ENCODE assay signal across 7 cellular contexts in genomic region chr11:33775064-33775807, GRCh38. TPM values are rescaled to one million over a fixed set of nuclear protein-coding genes. Genes with fewer than 3 reads are reported as not detected.
DNase-seq lines count a peak whose midpoint lies in the region; ATAC-seq and TF ChIP-seq lines count a peak whose summit lies in the region.

No MANE protein-coding gene starts in this region.

- TF ChIP-seq CTCF in HEK293 (tag by site-specific recombination; IDR thresholded peaks at IDR 0.05) (no peak), WTC11 (IDR thresholded peaks at IDR 0.05) (no peak), hepatocyte (IDR thresholded peaks at IDR 0.05; ENCODE audit: poor library complexity) (no peak), spleen (IDR thresholded peaks at IDR 0.05 in 8 of 11, conservative IDR thresholded peaks at IDR 0.05 in 3 of 11) (no peak)

- 43% methylated on average over 14 of the region's 14 CpGs for WGBS in hepatocyte (ENCODE audit: low lambda C conversion rate, missing lambda C conversion rate)
- 38 to 42% (median 42%) methylated on average over 14 of the region's 14 CpGs for WGBS in spleen, 5 donors

- POLR2A ChIA-PET in HEK293 (lab: Yijun Ruan, JAX): interaction anchor here (0.6 to 1.6 kb wide), 3 partner anchors 27 to 456 kb away, joined by 3 to 7 read pairs (median 5); partner anchors contain the start of gene CD59
- POLR2A ChIA-PET in WTC11 (lab: Charles Lee): no interaction called here

- H3K79me2 ChIP-seq in hepatocyte: peaks cover 37% of the 10 kb centered on the region

- H3K4me2 ChIP-seq in hepatocyte: peak overlapping the region; percentile 83

- no peaks in the 10 kb centered on the region for H3K9me3 Mint-ChIP-seq in WTC11

- no peak for TF ChIP-seq POLR2A in spleen (IDR thresholded peaks at IDR 0.05)

- H3K4me1 ChIP-seq in HEK293 (ENCODE audit: control insufficient read depth, insufficient read depth, low read length) (peaks cover 16% of the 10 kb centered on the region), hepatocyte (ENCODE audit: insufficient read depth) (peaks cover 35% of the 10 kb centered on the region), spleen (peaks cover 11 to 70% (median 42%) of the 10 kb centered on the region in 6 donors)

- intact Hi-C loops in spleen (cut with DNase I; ENCODE audit: low total_unique reads): no loop called here

- peaks cover 48% of the 10 kb centered on the region for H3K4me1 Mint-ChIP-seq in WTC11

- DNase-seq in WTC11 (ENCODE audit: low spot score) (no peak), hepatocyte (ENCODE audit: low spot score) (no peak), spleen (no peak), NCI-H524 (lab: John Stamatoyannopoulos, UW) (no peak)

- peak overlapping the region; percentile 97 for H3K4me3 Mint-ChIP-seq in WTC11

- H3K9me3 ChIP-seq in HEK293 (ENCODE audit: control insufficient read depth, insufficient read depth, low read depth, low read length) (no peaks in the 10 kb centered on the region), hepatocyte (ENCODE audit: low read depth) (no peaks in the 10 kb centered on the region), spleen (no peaks in the 10 kb centered on the region)

- peaks cover 16% of the 10 kb centered on the region for H4K20me1 ChIP-seq in hepatocyte (ENCODE audit: insufficient read depth, poor library complexity, severe bottlenecking)

- H3K9me2 ChIP-seq in hepatocyte (replicated peaks; ENCODE audit: insufficient read depth): no peaks in the 10 kb centered on the region

- H3K27ac Mint-ChIP-seq in WTC11: no peak overlapping the region

- peak overlapping the region; percentile 81 for H2AFZ ChIP-seq in hepatocyte

- peaks cover 9% of the 10 kb centered on the region for H3K27me3 ChIP-seq in hepatocyte
- H3K27me3 ChIP-seq in spleen (replicated peaks in 1 of 7): peaks cover 0 to 40% (median 0%) of the 10 kb centered on the region in 7 donors

- H3K27me3 Mint-ChIP-seq in WTC11 (ENCODE audit: low read depth): peaks cover 29% of the 10 kb centered on the region

- H3K27ac ChIP-seq in HEK293 (ENCODE audit: extremely low read depth, low read depth, low read length) (no peak overlapping the region), hepatocyte (peak overlapping the region; percentile 5), spleen (peak overlapping the region; percentile 51 to 91 (median 86))

- H3K36me3 Mint-ChIP-seq in WTC11: no peaks in the 10 kb centered on the region

- ATAC-seq in WTC11: no peak
- no peak for ATAC-seq in HG03175 (IDR thresholded peaks at IDR 0.05; ENCODE audit: unreplicated experiment)
- ATAC-seq in GM21825 (IDR thresholded peaks at IDR 0.05; ENCODE audit: unreplicated experiment): no peak

- H3K4me3 ChIP-seq in HEK293 (ENCODE audit: low read depth, low read length): peak overlapping the region; percentile 41
- peak overlapping the region; percentile 23 for H3K4me3 ChIP-seq in hepatocyte
- H3K4me3 ChIP-seq in spleen: peak overlapping the region; percentile 81 to 99 (median 97)

- H3K36me3 ChIP-seq in HEK293 (ENCODE audit: control insufficient read depth in 2 of 2, insufficient read depth in 1 of 2, low read length in 2 of 2): peaks cover 0 to 3% of the 10 kb centered on the region in 2 experiments; a peak in 1 of 3 replicates
- no peaks in the 10 kb centered on the region for H3K36me3 ChIP-seq in hepatocyte (replicated peaks; ENCODE audit: insufficient read depth, low read depth)
- H3K36me3 ChIP-seq in spleen: peaks cover 0 to 5% (median 2%) of the 10 kb centered on the region in 6 donors

- CTCF ChIA-PET in HEK293 (lab: Yijun Ruan, JAX): interaction anchor here (0.6 to 1.3 kb wide), 3 partner anchors 33 to 399 kb away, joined by 3 to 7 read pairs (median 4); no protein-coding TSS in a partner anchor
- CTCF ChIA-PET in WTC11 (lab: Charles Lee): interaction anchor here (0.7 to 1.4 kb wide), 4 partner anchors 16 to 39 kb away, joined by 3 to 4 read pairs (median 4); partner anchors contain the start of gene CD59

TF ChIP-seq in HEK293, 187 proteins besides CTCF, POLR2A, EP300 and RAD21:
- TF ChIP-seq ZNF510 (tag by site-specific recombination; IDR thresholded peaks at IDR 0.05; ENCODE audit: insufficient replicate concordance) (no peak), SETDB1 (IDR thresholded peaks at IDR 0.05; ENCODE audit: insufficient read length, low read length) (no peak), ZNF335 (tag by site-specific recombination; conservative IDR thresholded peaks at IDR 0.05) (peak; percentile 56), PRDM1 (tag by site-specific recombination; IDR thresholded peaks at IDR 0.05) (0 out of 2 replicates have a peak, but pooled peaks have one; percentile 9)

TF ChIP-seq in WTC11, 78 proteins besides CTCF, POLR2A, EP300 and RAD21 (continues in another document):
- TF ChIP-seq ERG (CRISPR knock-in tag; IDR thresholded peaks at IDR 0.05): no peak
- TF ChIP-seq RORB (CRISPR knock-in tag; IDR thresholded peaks at IDR 0.05): no peak
- no peak for TF ChIP-seq E2F5 (CRISPR knock-in tag; IDR thresholded peaks at IDR 0.05)
- no peak for TF ChIP-seq NFYB (CRISPR knock-in tag; conservative IDR thresholded peaks at IDR 0.05; ENCODE audit: low read depth)
- TF ChIP-seq NR1H2 (CRISPR knock-in tag; IDR thresholded peaks at IDR 0.05): no peak
- no peak for TF ChIP-seq SMAD4 (CRISPR knock-in tag; IDR thresholded peaks at IDR 0.05)
- TF ChIP-seq ATF3 (CRISPR knock-in tag; conservative IDR thresholded peaks at IDR 0.05): no peak
- no peak for TF ChIP-seq GTF2I (CRISPR knock-in tag; conservative IDR thresholded peaks at IDR 0.05)
- TF ChIP-seq NFATC4 (CRISPR knock-in tag; IDR thresholded peaks at IDR 0.05): no peak
- no peak for TF ChIP-seq AR (CRISPR knock-in tag; IDR thresholded peaks at IDR 0.05)

RNA-seq across cellular contexts. Expression of gene FBXO3, which starts 0.9 kb away (rescaled TPM):
- total RNA-seq in WTC11 (2021): 14.5 to 19.0 TPM (median 15.7 TPM) in 3 replicates
- 50.7 and 58.1 TPM in 2 replicates for total RNA-seq in hepatocyte
- polyA plus RNA-seq in hepatocyte: 28.0 and 29.3 TPM in 2 replicates
- 10 to 100 TPM; 26.5 to 58.3 (median 32.8) TPM for total RNA-seq in spleen
- polyA plus RNA-seq in spleen: 10 to 100 TPM; 15.6 to 18.2 (median 15.9) TPM

RNA-seq across cellular contexts. Expression of gene CD59, which starts 39.0 kb away (rescaled TPM):
- total RNA-seq in WTC11 (2021) (65.8 to 86.7 TPM (median 79.7 TPM) in 3 replicates), hepatocyte (298 and 316 TPM in 2 replicates), spleen (100 to 1,000 TPM; 163 to 281 (median 213) TPM)
- polyA plus RNA-seq in hepatocyte (337 and 346 TPM in 2 replicates), spleen (10 to 100 TPM; 21.6 to 62.1 (median 57.9) TPM)

Comparison
In these comparisons a context has a peak if more than half of its experiments do, and no peak if none do; other contexts are left out.
1. H3K4me3 ChIP-seq: peak in every context shown above with its lines; median percentile 97 in spleen; 41 in HEK293; 23 in hepatocyte.